ENCODE assay signal across 20 cellular contexts in the genomic region with DNA sequence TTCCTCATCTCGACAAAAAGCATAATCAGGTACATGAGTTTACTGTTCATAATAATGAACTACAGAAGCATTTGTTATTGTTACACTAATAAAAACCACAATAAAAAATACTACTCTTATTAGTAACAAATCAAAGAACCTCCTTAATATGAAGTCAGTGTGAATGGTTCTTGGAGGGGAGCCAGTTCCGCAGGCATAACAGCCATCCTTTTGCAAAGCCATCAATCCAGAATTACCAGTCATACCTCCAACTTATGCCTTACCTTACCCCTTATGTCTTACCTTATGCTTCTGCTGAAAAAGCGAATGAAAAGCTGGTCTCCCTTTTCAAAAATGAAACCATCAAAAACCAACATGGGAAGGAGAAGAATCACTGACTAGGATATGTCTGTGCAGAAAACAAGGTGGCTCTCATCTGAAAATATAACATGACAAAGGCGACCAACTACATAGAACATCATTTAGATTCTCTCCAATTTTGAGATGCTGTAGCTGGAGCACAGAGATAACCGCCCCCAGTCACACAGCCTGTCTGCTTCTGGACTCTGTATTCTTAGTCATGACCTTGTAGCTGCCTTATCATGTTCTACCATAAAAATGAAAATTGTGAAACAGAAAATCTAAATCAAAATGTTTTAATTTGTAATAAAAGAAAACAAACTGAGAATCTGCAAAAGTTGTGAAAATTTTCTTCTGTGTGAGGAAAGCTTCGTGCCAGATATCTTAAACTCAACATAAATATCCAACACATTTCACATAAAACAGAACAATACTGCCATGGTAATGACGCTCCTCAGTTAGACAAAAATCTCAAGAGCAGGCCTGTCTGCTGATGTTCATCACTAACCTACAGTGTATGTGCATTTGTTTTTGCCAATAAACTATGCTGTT.
"Had no signal": no experiment of that assay in that cellular context is flagged by ENCODE, and none has a peak within 500 bp of the region (broad histone marks: within the 10 kb centered on the region; RNA-seq: fewer than 3 reads in every experiment).

No MANE protein-coding gene starts in this region.

- H2AFZ ChIP-seq: neural progenitor cell had no signal

- H3K9me3 ChIP-seq: ascending aorta, psoas muscle, suprapubic skin, transverse colon, vagina had no signal

- H3K4me1 ChIP-seq: ascending aorta, psoas muscle, transverse colon had no signal

- ATAC-seq: psoas muscle; right cardiac atrium; stimulated activated naive CD8-positive, alpha-beta T cell treated with anti-CD3 and anti-CD28 coated beads, Interleukin-15, amount 100 ng/mL, for 72 hours had no signal

- H3K27me3 ChIP-seq: ascending aorta, neural progenitor cell, suprapubic skin, transverse colon, vagina had no signal

- H3K9ac ChIP-seq: neural progenitor cell had no signal

- H3K4me3 ChIP-seq: ascending aorta, lung, neural progenitor cell, psoas muscle, skin epidermis, suprapubic skin, transverse colon, vagina had no signal

- H3K27ac ChIP-seq: ascending aorta, neural progenitor cell, psoas muscle, suprapubic skin, transverse colon, vagina had no signal

- H3K4me2 ChIP-seq: neural progenitor cell had no signal

- H3K36me3 ChIP-seq: ascending aorta, neural progenitor cell, suprapubic skin, transverse colon, vagina had no signal

- DNase-seq: activated CD4-positive, alpha-beta T cell treated with anti-CD3 and anti-CD28 coated beads for 1 hour; activated CD8-positive, alpha-beta memory T cell treated with anti-CD3 and anti-CD28 coated beads for 24 hours; activated CD8-positive, alpha-beta memory T cell treated with anti-CD3 and anti-CD28 coated beads, Interleukin-2, amount 50 U/mL, for 48 hours; activated effector memory CD4-positive, alpha-beta T cell treated with Interleukin-2 at 50 U/mL for 16 hours; activated naive CD4-positive, alpha-beta T cell treated with anti-CD3 and anti-CD28 coated beads, Interleukin-2, amount 10 ng/mL, durations not matched to agents 7 days and 5 days; activated T-cell treated with anti-CD3 and anti-CD28 coated beads, Interleukin-2, amount 50 U/mL, for 48 hours; cortex of kidney; psoas muscle; right cardiac atrium; stimulated activated CD4-positive, alpha-beta T cell treated with anti-CD3 and anti-CD28 coated beads, Interleukin-4, amount 100 ng/mL, for 1 hour; stimulated activated naive CD8-positive, alpha-beta T cell treated with anti-CD3 and anti-CD28 coated beads, Interleukin-15, amount 100 ng/mL, for 72 hours; T-helper 1 cell; T1000; transverse colon had no signal
